ENCODE assay signal across 8 cellular contexts in genomic region chr10:89301721-89302445, GRCh38. TPM values are rescaled to one million over a fixed set of nuclear protein-coding genes. Genes with fewer than 3 reads are reported as not detected.
DNase-seq lines count a peak whose midpoint lies in the region; ATAC-seq and TF ChIP-seq lines count a peak whose summit lies in the region.

Gene IFIT2, plus strand, starts transcription at chr10:89302046. Its CDS starts 78 bp downstream, at chr10:89302124.

- TF ChIP-seq POLR2A in ovary (IDR thresholded peaks at IDR 0.05): peak; percentile 42

- peak within 1 kb of the TSS; percentile 85 for H3K4me3 Mint-ChIP-seq in activated T-cell treated with anti-CD3 and anti-CD28 coated beads, Interleukin-2, amount 50 U/mL, for 4 hours

- DNase-seq in NCI-H526 treated with DMSO at 0.1 percent for 48 hours (lab: John Stamatoyannopoulos, UW): peak; percentile 4
- DNase-seq in activated T-cell treated with anti-CD3 and anti-CD28 coated beads, Interleukin-2, amount 50 U/mL, for 4 hours: no peak
- peak; percentile 75 for DNase-seq in fibroblast of the aortic adventitia (ENCODE audit: low read depth)
- DNase-seq in ovary: peak in 3 of 5 donors; percentile 33 to 47 (median 37)
- no peak for DNase-seq in epidermal melanocyte (ENCODE audit: insufficient read length, low spot score)

- H3K4me1 ChIP-seq in BLaER1: peaks cover 35% of the 10 kb centered on the region
- H3K4me1 ChIP-seq in ovary (ENCODE audit: insufficient read depth): peaks cover 11% of the 10 kb centered on the region

- no peak for TF ChIP-seq EP300 in ovary (IDR thresholded peaks at IDR 0.05)

- peak within 1 kb of the TSS; percentile 70 for H3K9ac ChIP-seq in BLaER1

- H3K27ac ChIP-seq in BLaER1: peak within 1 kb of the TSS; percentile 66
- peak within 1 kb of the TSS; percentile 65 to 88 for H3K27ac ChIP-seq in ovary

- H3K9me3 ChIP-seq in BLaER1 (peaks cover 13% of the 10 kb centered on the region), ovary (no peaks in the 10 kb centered on the region)

- H3K27me3 Mint-ChIP-seq in activated T-cell treated with anti-CD3 and anti-CD28 coated beads, Interleukin-2, amount 50 U/mL, for 4 hours (ENCODE audit: low read depth): no peaks in the 10 kb centered on the region

- H3K4me3 ChIP-seq in BLaER1 (peak within 1 kb of the TSS; percentile 66), fibroblast of the aortic adventitia (ENCODE audit: low read depth, low read length) (peak within 1 kb of the TSS; percentile 71), ovary (peak within 1 kb of the TSS; percentile 48)

- peak within 1 kb of the TSS; percentile 80 for H3K4me2 ChIP-seq in BLaER1

- H3K4me1 Mint-ChIP-seq in activated T-cell treated with anti-CD3 and anti-CD28 coated beads, Interleukin-2, amount 50 U/mL, for 4 hours (ENCODE audit: low read depth): peaks cover 41% of the 10 kb centered on the region

- ATAC-seq in GM18868 (IDR thresholded peaks at IDR 0.05; ENCODE audit: unreplicated experiment) (peak; percentile 74), HG03060 (IDR thresholded peaks at IDR 0.05; ENCODE audit: low read depth, unreplicated experiment) (peak; percentile 49)
- ATAC-seq in activated T-cell treated with anti-CD3 and anti-CD28 coated beads, Interleukin-2, amount 50 U/mL, for 4 hours: peak; percentile 73 to 77

- H3K36me3 Mint-ChIP-seq in activated T-cell treated with anti-CD3 and anti-CD28 coated beads, Interleukin-2, amount 50 U/mL, for 4 hours (ENCODE audit: insufficient read depth): peaks cover 20% of the 10 kb centered on the region

- no peak for TF ChIP-seq CTCF in fibroblast of the aortic adventitia (IDR thresholded peaks at IDR 0.05; ENCODE audit: insufficient read depth, low read length)
- no peak for TF ChIP-seq CTCF in ovary (IDR thresholded peaks at IDR 0.05)

- H3K36me3 ChIP-seq in BLaER1: peaks cover 11% of the 10 kb centered on the region
- H3K36me3 ChIP-seq in ovary: no peaks in the 10 kb centered on the region

- H3K27me3 ChIP-seq in BLaER1: no peaks in the 10 kb centered on the region
- H3K27me3 ChIP-seq in ovary: no peaks in the 10 kb centered on the region

- intact Hi-C loops in ovary (cut with DNase I): no loop called here

- WGBS in ovary, 3 donors: 0 to 1% (median 0%) methylated on average over 10 of the region's 10 CpGs

- H4K20me1 ChIP-seq in BLaER1: no peaks in the 10 kb centered on the region

- peaks cover 11% of the 10 kb centered on the region for H3K9me3 Mint-ChIP-seq in activated T-cell treated with anti-CD3 and anti-CD28 coated beads, Interleukin-2, amount 50 U/mL, for 4 hours

RNA-seq across cellular contexts. Expression of gene IFIT2, which starts in this region (rescaled TPM):
- total RNA-seq in activated T-cell treated with anti-CD3 and anti-CD28 coated beads, Interleukin-2, amount 50 U/mL, for 4 hours: 1 to 10 TPM in 2 of 3 donors, under 1 TPM in 1; 0.87 to 1.7 (median 1.5) TPM
- total RNA-seq in fibroblast of the aortic adventitia (ENCODE audit: low replicate concordance) (7.6 and 30.7 TPM in 2 replicates), ovary (10 to 100 TPM in 1 of 7 donors, 1 to 10 TPM in 6; 2.1 to 10.0 (median 4.8) TPM)
- 10 to 100 TPM in 1 of 2 donors, 1 to 10 TPM in 1; 6.4 to 21.3 TPM for polyA plus RNA-seq in ovary

Comparison
In these comparisons a context has a peak if more than half of its experiments do, and no peak if none do; other contexts are left out.
1. DNase-seq: peak in NCI-H526 treated with DMSO at 0.1 percent for 48 hours (single experiment), fibroblast of the aortic adventitia (single experiment) and ovary (3 of 5); none in activated T-cell treated with anti-CD3 and anti-CD28 coated beads, Interleukin-2, amount 50 U/mL, for 4 hours (single experiment) and epidermal melanocyte (single experiment).
2. Peak in every context shown above with its lines, with median percentiles within 50 percentile points of each other: H3K4me3 ChIP-seq and ATAC-seq.